Comparison of ENCODE assay signal across 15 cellular contexts in the genomic region with DNA sequence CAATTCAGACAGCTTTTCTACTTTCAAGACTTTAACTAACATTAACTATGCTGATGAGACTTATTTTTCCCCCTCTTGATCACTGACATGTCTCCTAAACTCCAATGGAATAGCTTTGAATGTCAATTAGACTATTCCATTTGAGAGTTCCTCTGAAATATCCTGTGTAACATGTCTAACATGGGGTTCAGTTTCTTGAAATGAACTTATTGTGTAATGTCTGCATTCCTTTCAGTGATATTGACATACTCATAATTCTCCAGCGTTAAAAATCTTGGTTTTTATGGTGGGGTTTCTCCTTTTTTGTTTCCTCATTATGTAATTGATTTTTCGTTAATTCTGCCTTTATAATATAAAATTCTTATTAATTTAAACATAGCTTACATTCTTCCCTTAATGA. TPM values are rescaled to one million over a fixed set of nuclear protein-coding genes. Genes with fewer than 3 reads are reported as not detected.
DNase-seq lines count a peak whose midpoint lies in the region; ATAC-seq, FAIRE-seq and TF ChIP-seq lines count a peak whose summit lies in the region.
"Had no signal": no experiment of that assay in that cellular context is flagged by ENCODE, and none has a peak within 500 bp of the region (broad histone marks: within the 10 kb centered on the region; RNA-seq: fewer than 3 reads in every experiment).

No MANE protein-coding gene starts in this region.

- H4K20me1 ChIP-seq in Loucy (ENCODE audit: insufficient read depth, low read length, poor library complexity, severe bottlenecking) (no peaks in the 10 kb centered on the region), astrocyte (ENCODE audit: insufficient read depth, low read length) (no peaks in the 10 kb centered on the region)
- H4K20me1 ChIP-seq: BLaER1 treated with 17β-estradiol and CSF1 and Interleukin-3, amounts not matched to agents 10 nM and 100 nM had no signal

- H3K36me3 ChIP-seq in Loucy (ENCODE audit: insufficient read depth, low read length) (no peaks in the 10 kb centered on the region), astrocyte (ENCODE audit: insufficient read depth, low read length) (no peaks in the 10 kb centered on the region), heart right ventricle (peaks cover 0 to 17% (median 0%) of the 10 kb centered on the region in 9 donors)

- H2AFZ ChIP-seq in Loucy (ENCODE audit: low read length) (peak overlapping the region; percentile 67; the same call in 1 of the 2 replicates), astrocyte (ENCODE audit: low read depth, low read length) (no peak overlapping the region)

- intact Hi-C loops in heart right ventricle (cut with DNase I): no loop called here

- peaks cover 2% of the 10 kb centered on the region for H3K36me3 Mint-ChIP-seq in astrocyte (ENCODE audit: low read depth, unreplicated experiment)

- H3K4me1 ChIP-seq in Loucy (ENCODE audit: insufficient read depth, low read length, poor library complexity, severe bottlenecking) (peaks cover 8% of the 10 kb centered on the region), astrocyte (ENCODE audit: insufficient read depth, low read length) (no peaks in the 10 kb centered on the region), heart right ventricle (peaks cover 0 to 5% (median 0%) of the 10 kb centered on the region in 9 donors)
- H3K4me1 ChIP-seq: BLaER1 treated with 17β-estradiol and CSF1 and Interleukin-3, amounts not matched to agents 10 nM and 100 nM had no signal

- no peak overlapping the region for H3K4me3 ChIP-seq in Loucy (ENCODE audit: low read length, poor library complexity, severe bottlenecking)
- no peak overlapping the region for H3K4me3 ChIP-seq in astrocyte (ENCODE audit: insufficient read depth, low read depth, low read length)
- no peak overlapping the region for H3K4me3 ChIP-seq in heart right ventricle
- H3K4me3 ChIP-seq: BLaER1 treated with 17β-estradiol and CSF1 and Interleukin-3, amounts not matched to agents 10 nM and 100 nM had no signal

- H3K9me3 Mint-ChIP-seq in astrocyte (ENCODE audit: unreplicated experiment): no peaks in the 10 kb centered on the region

- no peaks in the 10 kb centered on the region for H3F3A ChIP-seq in Loucy (ENCODE audit: low read depth)

- H3K4me1 Mint-ChIP-seq in astrocyte (ENCODE audit: low read depth, unreplicated experiment): peaks cover 28% of the 10 kb centered on the region

- TF ChIP-seq CTCF in Loucy (conservative IDR thresholded peaks at IDR 0.05; ENCODE audit: low read length): no peak
- TF ChIP-seq CTCF in astrocyte (IDR thresholded peaks at IDR 0.05; ENCODE audit: insufficient read depth, low read depth, low read length): no peak
- TF ChIP-seq CTCF in heart right ventricle (IDR thresholded peaks at IDR 0.05): no peak

- DNase-seq in GM03348 (ENCODE audit: low spot score): peak; percentile 7
- no peak for DNase-seq in astrocyte (ENCODE audit: low read depth)
- no peak for DNase-seq in epithelial cell of prostate (ENCODE audit: low read depth, low spot score)
- DNase-seq in stimulated activated CD4-positive, alpha-beta T cell treated with anti-CD3 and anti-CD28 coated beads, Interleukin-4, amount 100 ng/mL, for 4 hours: no peak
- no peak for DNase-seq in activated CD4-positive, alpha-beta T cell treated with anti-CD3 and anti-CD28 coated beads for 1 hour
- DNase-seq in heart right ventricle: no peak
- DNase-seq in effector CD4-positive, alpha-beta T cell: no peak
- DNase-seq: ACHN; CD4-positive, CD25-positive, alpha-beta regulatory T cell; DMS53; GF-D8; HCEC 1CT had no signal

- no peak for FAIRE-seq in astrocyte (lab: Jason Lieb, UNC)
- FAIRE-seq: HTR-8/SVneo had no signal

- H3K4me3 Mint-ChIP-seq in astrocyte (ENCODE audit: unreplicated experiment): no peak overlapping the region
- H3K4me3 Mint-ChIP-seq: CD4-positive, CD25-positive, alpha-beta regulatory T cell had no signal

- H3K9ac ChIP-seq in Loucy (ENCODE audit: low read depth, low read length, poor library complexity, severe bottlenecking) (no peak overlapping the region), astrocyte (ENCODE audit: low read length) (no peak overlapping the region)
- H3K9ac ChIP-seq: BLaER1 treated with 17β-estradiol and CSF1 and Interleukin-3, amounts not matched to agents 10 nM and 100 nM had no signal

- peak overlapping the region; percentile 26 for H3K4me2 ChIP-seq in Loucy (ENCODE audit: low read depth, low read length, poor library complexity, severe bottlenecking)
- H3K4me2 ChIP-seq in astrocyte (ENCODE audit: low read length): no peak overlapping the region
- H3K4me2 ChIP-seq: BLaER1 treated with 17β-estradiol and CSF1 and Interleukin-3, amounts not matched to agents 10 nM and 100 nM had no signal

- H3K9me3 ChIP-seq in Loucy (ENCODE audit: insufficient read depth, low read depth, low read length) (no peaks in the 10 kb centered on the region), astrocyte (ENCODE audit: insufficient read depth, low read depth, low read length) (no peaks in the 10 kb centered on the region), heart right ventricle (no peaks in the 10 kb centered on the region)
- H3K9me3 ChIP-seq: BLaER1 treated with 17β-estradiol and CSF1 and Interleukin-3, amounts not matched to agents 10 nM and 100 nM had no signal

- H3K9me2 ChIP-seq in Loucy (replicated peaks; ENCODE audit: low read depth, low read length): no peaks in the 10 kb centered on the region

- H3K27ac ChIP-seq in astrocyte (ENCODE audit: low read depth, low read length) (no peak overlapping the region), epithelial cell of prostate (peak overlapping the region; percentile 5), heart right ventricle (peak overlapping the region in 2 of 10 donors; percentile 9 to 69)
- H3K27ac ChIP-seq: BLaER1 treated with 17β-estradiol and CSF1 and Interleukin-3, amounts not matched to agents 10 nM and 100 nM had no signal

- ATAC-seq in heart right ventricle: no peak

- H3K27me3 ChIP-seq in Loucy (ENCODE audit: insufficient read depth, low read length, poor library complexity, severe bottlenecking) (no peaks in the 10 kb centered on the region), astrocyte (ENCODE audit: insufficient read depth, low read length) (no peaks in the 10 kb centered on the region), heart right ventricle (no peaks in the 10 kb centered on the region)
- H3K27me3 ChIP-seq: BLaER1 treated with 17β-estradiol and CSF1 and Interleukin-3, amounts not matched to agents 10 nM and 100 nM had no signal

- H3K79me2 ChIP-seq in Loucy (ENCODE audit: insufficient read depth, low read length) (no peaks in the 10 kb centered on the region), astrocyte (ENCODE audit: insufficient read depth, low read length) (no peaks in the 10 kb centered on the region)

- WGBS in heart right ventricle, 2 donors: 93 to 94% methylated on average over 2 of the region's 2 CpGs

- H3K27me3 Mint-ChIP-seq in astrocyte (ENCODE audit: low read depth, unreplicated experiment): no peaks in the 10 kb centered on the region
- H3K27me3 Mint-ChIP-seq: CD4-positive, CD25-positive, alpha-beta regulatory T cell had no signal

- H3K27ac Mint-ChIP-seq in astrocyte (ENCODE audit: unreplicated experiment): peak overlapping the region; percentile 22
- H3K27ac Mint-ChIP-seq: CD4-positive, CD25-positive, alpha-beta regulatory T cell had no signal

RNA-seq across cellular contexts. Expression of gene SPTBN2, which starts 37.7 kb away (rescaled TPM):
- total RNA-seq in astrocyte: 18.2 and 22.7 TPM in 2 replicates
- total RNA-seq in heart right ventricle: 1 to 10 TPM in 6 of 10 donors, under 1 TPM in 4; 0.23 to 2.3 (median 1.3) TPM
- under 1 TPM; 0.88 to 0.90 TPM for polyA plus RNA-seq in heart right ventricle
- polyA plus RNA-seq: CD4-positive, CD25-positive, alpha-beta regulatory T cell had no signal
